In genomic region chr20:3900187-3900604, GRCh38 we compare ENCODE assay signal across 11 cellular contexts. TPM values are rescaled to one million over a fixed set of nuclear protein-coding genes. Genes with fewer than 3 reads are reported as not detected.
DNase-seq lines count a peak whose midpoint lies in the region; ATAC-seq lines count a peak whose summit lies in the region.
"Had no signal": no experiment of that assay in that cellular context is flagged by ENCODE, and none has a peak within 500 bp of the region (broad histone marks: within the 10 kb centered on the region; RNA-seq: fewer than 3 reads in every experiment).

No MANE protein-coding gene starts in this region.

- H3K4me1 ChIP-seq in CD8-positive, alpha-beta memory T cell (ENCODE audit: insufficient read depth, low read length): peaks cover 55% of the 10 kb centered on the region
- peaks cover 31 to 52% of the 10 kb centered on the region in 2 donors for H3K4me1 ChIP-seq in naive thymus-derived CD4-positive, alpha-beta T cell (ENCODE audit: control insufficient read depth in 2 of 2, insufficient read depth in 2 of 2, low read length in 2 of 2)

- H3K27me3 ChIP-seq in CD8-positive, alpha-beta memory T cell (ENCODE audit: insufficient read depth, low read length, poor library complexity, severe bottlenecking): no peaks in the 10 kb centered on the region
- H3K27me3 ChIP-seq in naive thymus-derived CD4-positive, alpha-beta T cell (ENCODE audit: control insufficient read depth in 2 of 2, insufficient read depth in 2 of 2, low read length in 2 of 2): no peaks in the 10 kb centered on the region
- H3K27me3 ChIP-seq: tibial nerve had no signal

- H3K9me3 Mint-ChIP-seq in CD8-positive, alpha-beta memory T cell: no peaks in the 10 kb centered on the region
- H3K9me3 Mint-ChIP-seq in activated T-helper 1 cell treated with anti-CD3 and anti-CD28 coated beads, Interleukin-12 subunit alpha, Interleukin-12 subunit beta, Interleukin-2, Interleukin-4 antibody, amounts not matched to agents 30 ng/mL and 10 ng/mL and 1 ng/mL, durations not matched to agents 14 hours and 24 hours and 36 hours: no peaks in the 10 kb centered on the region
- peaks cover 0 to 2% (median 0%) of the 10 kb centered on the region in 11 donors for H3K9me3 Mint-ChIP-seq in naive thymus-derived CD4-positive, alpha-beta T cell

- CTCF ChIA-PET in CD8-positive, alpha-beta memory T cell (lab: Charles Lee): no interaction called here
- CTCF ChIA-PET in naive thymus-derived CD4-positive, alpha-beta T cell (lab: Charles Lee): interaction anchor here (0.7 kb wide), 1 partner anchor 23 kb away, joined by 5 read pairs; no protein-coding TSS in a partner anchor

- H3K4me3 Mint-ChIP-seq in CD8-positive, alpha-beta memory T cell: peak overlapping the region; percentile 4 to 85 (median 64)
- no peak overlapping the region for H3K4me3 Mint-ChIP-seq in activated T-helper 1 cell treated with anti-CD3 and anti-CD28 coated beads, Interleukin-12 subunit alpha, Interleukin-12 subunit beta, Interleukin-2, Interleukin-4 antibody, amounts not matched to agents 30 ng/mL and 10 ng/mL and 1 ng/mL, durations not matched to agents 14 hours and 24 hours and 36 hours
- H3K4me3 Mint-ChIP-seq in naive thymus-derived CD4-positive, alpha-beta T cell: peak overlapping the region; percentile 23 to 70 (median 46)

- H3K4me3 ChIP-seq in CD8-positive, alpha-beta memory T cell (ENCODE audit: low read length): no peak overlapping the region
- no peak overlapping the region for H3K4me3 ChIP-seq in naive thymus-derived CD4-positive, alpha-beta T cell (ENCODE audit: low read length)
- H3K4me3 ChIP-seq: tibial nerve had no signal

- no peak for DNase-seq in CD8-positive, alpha-beta memory T cell
- DNase-seq in NCI-H187 (lab: John Stamatoyannopoulos, UW) (peak; percentile 26 to 64), iPS-NIHi7 (ENCODE audit: extremely low spot score) (no peak), NCI-H146 treated with DMSO at 0.1 percent for 48 hours (lab: John Stamatoyannopoulos, UW; ENCODE audit: unreplicated experiment) (no peak)
- no peak for DNase-seq in activated T-helper 1 cell treated with anti-CD3 and anti-CD28 coated beads, Interleukin-12 subunit alpha, Interleukin-12 subunit beta, Interleukin-2, Interleukin-4 antibody, amounts not matched to agents 30 ng/mL and 10 ng/mL and 1 ng/mL, durations not matched to agents 14 hours and 24 hours and 36 hours (ENCODE audit: low spot score)
- DNase-seq in naive thymus-derived CD4-positive, alpha-beta T cell: no peak
- DNase-seq: NK-92 treated with Interleukin-12 subunit alpha and Interleukin-12 subunit beta, amount 100 ng/mL, for 24 hours; occipital lobe had no signal

- no peaks in the 10 kb centered on the region for H3K9me3 ChIP-seq in CD8-positive, alpha-beta memory T cell (ENCODE audit: low read length)
- no peaks in the 10 kb centered on the region for H3K9me3 ChIP-seq in naive thymus-derived CD4-positive, alpha-beta T cell (ENCODE audit: control insufficient read depth in 2 of 3, low read length in 3 of 3)
- H3K9me3 ChIP-seq: tibial nerve had no signal

- no peak overlapping the region for H3K27ac ChIP-seq in CD8-positive, alpha-beta memory T cell (ENCODE audit: low read depth, low read length)
- no peak overlapping the region for H3K27ac ChIP-seq in naive thymus-derived CD4-positive, alpha-beta T cell (ENCODE audit: low read depth, low read length)

- no peaks in the 10 kb centered on the region for H3K36me3 ChIP-seq in CD8-positive, alpha-beta memory T cell (ENCODE audit: insufficient read depth, low read length)
- no peaks in the 10 kb centered on the region for H3K36me3 ChIP-seq in naive thymus-derived CD4-positive, alpha-beta T cell (ENCODE audit: control insufficient read depth in 2 of 3, insufficient read depth in 3 of 3, low read length in 3 of 3)
- H3K36me3 ChIP-seq: tibial nerve had no signal

- peaks cover 0 to 19% (median 0%) of the 10 kb centered on the region in 3 donors for H3K36me3 Mint-ChIP-seq in CD8-positive, alpha-beta memory T cell
- peaks cover 17% of the 10 kb centered on the region for H3K36me3 Mint-ChIP-seq in activated T-helper 1 cell treated with anti-CD3 and anti-CD28 coated beads, Interleukin-12 subunit alpha, Interleukin-12 subunit beta, Interleukin-2, Interleukin-4 antibody, amounts not matched to agents 30 ng/mL and 10 ng/mL and 1 ng/mL, durations not matched to agents 14 hours and 24 hours and 36 hours (ENCODE audit: low read depth)
- H3K36me3 Mint-ChIP-seq in naive thymus-derived CD4-positive, alpha-beta T cell: peaks cover 0 to 5% (median 4%) of the 10 kb centered on the region in 5 donors

- H3K4me1 Mint-ChIP-seq in CD8-positive, alpha-beta memory T cell: peaks cover 75 to 92% (median 89%) of the 10 kb centered on the region in 3 donors
- H3K4me1 Mint-ChIP-seq in activated T-helper 1 cell treated with anti-CD3 and anti-CD28 coated beads, Interleukin-12 subunit alpha, Interleukin-12 subunit beta, Interleukin-2, Interleukin-4 antibody, amounts not matched to agents 30 ng/mL and 10 ng/mL and 1 ng/mL, durations not matched to agents 14 hours and 24 hours and 36 hours (ENCODE audit: low read depth): peaks cover 56% of the 10 kb centered on the region
- peaks cover 45 to 92% (median 71%) of the 10 kb centered on the region in 7 donors for H3K4me1 Mint-ChIP-seq in naive thymus-derived CD4-positive, alpha-beta T cell

- intact Hi-C loops in activated T-helper 1 cell treated with anti-CD3 and anti-CD28 coated beads, Interleukin-12 subunit alpha, Interleukin-12 subunit beta, Interleukin-2, Interleukin-4 antibody, amounts not matched to agents 30 ng/mL and 10 ng/mL and 1 ng/mL, durations not matched to agents 14 hours and 24 hours and 36 hours (cut with micrococcal nuclease): loop anchor here (10.0 kb wide), 1 partner anchor 915 kb away; no protein-coding TSS in a partner anchor
- intact Hi-C loops in naive thymus-derived CD4-positive, alpha-beta T cell (cut with micrococcal nuclease): no loop called here

- peaks cover 0 to 2% of the 10 kb centered on the region in 2 donors for H3K27me3 Mint-ChIP-seq in CD8-positive, alpha-beta memory T cell
- no peaks in the 10 kb centered on the region for H3K27me3 Mint-ChIP-seq in activated T-helper 1 cell treated with anti-CD3 and anti-CD28 coated beads, Interleukin-12 subunit alpha, Interleukin-12 subunit beta, Interleukin-2, Interleukin-4 antibody, amounts not matched to agents 30 ng/mL and 10 ng/mL and 1 ng/mL, durations not matched to agents 14 hours and 24 hours and 36 hours (ENCODE audit: insufficient read depth)
- H3K27me3 Mint-ChIP-seq in naive thymus-derived CD4-positive, alpha-beta T cell: no peaks in the 10 kb centered on the region

- ATAC-seq in naive thymus-derived CD4-positive, alpha-beta T cell: peak; percentile 14
- ATAC-seq in HG02970 (IDR thresholded peaks at IDR 0.05; ENCODE audit: low FRiP score, unreplicated experiment) (no peak), GM21515 (IDR thresholded peaks at IDR 0.05; ENCODE audit: unreplicated experiment) (no peak)

- POLR2A ChIA-PET in CD8-positive, alpha-beta memory T cell (lab: Charles Lee): no interaction called here
- POLR2A ChIA-PET in naive thymus-derived CD4-positive, alpha-beta T cell (lab: Charles Lee): no interaction called here

- peak overlapping the region in 7 of 8 donors; percentile 61 to 89 (median 75) for H3K27ac Mint-ChIP-seq in CD8-positive, alpha-beta memory T cell
- H3K27ac Mint-ChIP-seq in activated T-helper 1 cell treated with anti-CD3 and anti-CD28 coated beads, Interleukin-12 subunit alpha, Interleukin-12 subunit beta, Interleukin-2, Interleukin-4 antibody, amounts not matched to agents 30 ng/mL and 10 ng/mL and 1 ng/mL, durations not matched to agents 14 hours and 24 hours and 36 hours: peak overlapping the region; percentile 77
- peak overlapping the region in 7 of 9 donors; percentile 13 to 85 (median 69) for H3K27ac Mint-ChIP-seq in naive thymus-derived CD4-positive, alpha-beta T cell

RNA-seq across cellular contexts. Expression of gene PANK2, which starts 11.0 kb away (rescaled TPM):
- total RNA-seq in CD8-positive, alpha-beta memory T cell: 10 to 100 TPM; 58.1 to 62.3 TPM
- 51.0 TPM for polyA plus RNA-seq in CD8-positive, alpha-beta memory T cell
- 51.4 and 54.6 TPM in 2 replicates for total RNA-seq in activated T-helper 1 cell treated with anti-CD3 and anti-CD28 coated beads, Interleukin-12 subunit alpha, Interleukin-12 subunit beta, Interleukin-2, Interleukin-4 antibody, amounts not matched to agents 30 ng/mL and 10 ng/mL and 1 ng/mL, durations not matched to agents 14 hours and 24 hours and 36 hours
- total RNA-seq in naive thymus-derived CD4-positive, alpha-beta T cell: 10 to 100 TPM; 42.4 to 69.7 (median 59.1) TPM
- polyA plus RNA-seq in naive thymus-derived CD4-positive, alpha-beta T cell: 10 to 100 TPM; 39.0 to 46.9 TPM

RNA-seq across cellular contexts. Expression of gene MAVS, which starts 53.6 kb away (rescaled TPM):
- 10 to 100 TPM; 34.3 to 34.8 TPM for total RNA-seq in CD8-positive, alpha-beta memory T cell
- polyA plus RNA-seq in CD8-positive, alpha-beta memory T cell: 8.1 TPM
- total RNA-seq in activated T-helper 1 cell treated with anti-CD3 and anti-CD28 coated beads, Interleukin-12 subunit alpha, Interleukin-12 subunit beta, Interleukin-2, Interleukin-4 antibody, amounts not matched to agents 30 ng/mL and 10 ng/mL and 1 ng/mL, durations not matched to agents 14 hours and 24 hours and 36 hours: 40.8 TPM in 2 replicates
- 10 to 100 TPM; 23.3 to 49.9 (median 41.5) TPM for total RNA-seq in naive thymus-derived CD4-positive, alpha-beta T cell
- polyA plus RNA-seq in naive thymus-derived CD4-positive, alpha-beta T cell: 10 to 100 TPM in 1 of 2 donors, 1 to 10 TPM in 1; 3.5 to 10.1 TPM

Comparison
In these comparisons a context has a peak if more than half of its experiments do, and no peak if none do; other contexts are left out.
1. DNase-seq: peak in NCI-H187 (2 of 2); none in CD8-positive, alpha-beta memory T cell (0 of 5), activated T-helper 1 cell treated with anti-CD3 and anti-CD28 coated beads, Interleukin-12 subunit alpha, Interleukin-12 subunit beta, Interleukin-2, Interleukin-4 antibody, amounts not matched to agents 30 ng/mL and 10 ng/mL and 1 ng/mL, durations not matched to agents 14 hours and 24 hours and 36 hours (single experiment), naive thymus-derived CD4-positive, alpha-beta T cell (0 of 9), iPS-NIHi7 (single experiment) and NCI-H146 treated with DMSO at 0.1 percent for 48 hours (single experiment).
2. Peak in every context shown above with its lines, with median percentiles within 50 percentile points of each other: H3K27ac Mint-ChIP-seq.